In genomic region chr17:79952265-79952877, GRCh38 we compare ENCODE assay signal across 16 cellular contexts.
A peak's percentile ranks its signal among the peaks of the same experiment; 100 is the strongest.
DNase-seq lines count a peak whose midpoint lies in the region; FAIRE-seq and TF ChIP-seq lines count a peak whose summit lies in the region.
"Had no signal": no experiment of that assay in that cellular context is flagged by ENCODE, and none has a peak within 500 bp of the region (broad histone marks: within the 10 kb centered on the region; RNA-seq: fewer than 3 reads in every experiment).

No MANE protein-coding gene starts in this region.

- H3K4me3 Mint-ChIP-seq in brain: peak overlapping the region; percentile 47 to 84 (median 79)
- H3K4me3 Mint-ChIP-seq: activated CD4-positive, alpha-beta memory T cell treated with anti-CD3 and anti-CD28 coated beads for 36 hours; CD8-positive, alpha-beta memory T cell; naive thymus-derived CD8-positive, alpha-beta T cell; stimulated activated memory B cell treated with anti-CD40 and anti-IgM and Interleukin-4, amounts not matched to agents 10 μg/mL and 1 μg/mL and 100 μg/mL, for 72 hours; T-helper 1 cell treated with Interleukin-12 subunit alpha and Interleukin-12 subunit beta and Interleukin-4 antibody, amounts not matched to agents 30 μg/mL and 1 μg/mL, for 36 hours had no signal

- H3K4me1 ChIP-seq in HUES48 (ENCODE audit: control insufficient read depth, insufficient read depth, low read length): peaks cover 59% of the 10 kb centered on the region
- H3K4me1 ChIP-seq in stomach: peaks cover 24 to 31% (median 28%) of the 10 kb centered on the region in 4 donors

- no peak for TF ChIP-seq EP300 in stomach (IDR thresholded peaks at IDR 0.05)

- whole genome bisulfite sequencing in stomach, 5 donors: 70 to 90% (median 78%) methylated on average over 24 to 36 of the region's 36 CpGs

- intact Hi-C loops in stomach (cut with DNase I; ENCODE audit: low total_unique reads): no loop called here

- H3K4me1 Mint-ChIP-seq in brain: peaks cover 98% of the 10 kb centered on the region
- H3K4me1 Mint-ChIP-seq: CD8-positive, alpha-beta memory T cell had no signal

- H3K9me3 Mint-ChIP-seq in brain: no peaks in the 10 kb centered on the region
- H3K9me3 Mint-ChIP-seq: activated CD4-positive, alpha-beta memory T cell treated with anti-CD3 and anti-CD28 coated beads for 36 hours; CD8-positive, alpha-beta memory T cell; naive thymus-derived CD8-positive, alpha-beta T cell; stimulated activated memory B cell treated with anti-CD40 and anti-IgM and Interleukin-4, amounts not matched to agents 10 μg/mL and 1 μg/mL and 100 μg/mL, for 72 hours; T-helper 1 cell treated with Interleukin-12 subunit alpha and Interleukin-12 subunit beta and Interleukin-4 antibody, amounts not matched to agents 30 μg/mL and 1 μg/mL, for 36 hours had no signal

- 0 out of 2 replicates have a peak overlapping the region, but pooled peaks have one; percentile 10 for H3K9ac ChIP-seq in HUES48 (ENCODE audit: low read depth, low read length)

- peaks cover 7% of the 10 kb centered on the region for H3K36me3 Mint-ChIP-seq in brain
- H3K36me3 Mint-ChIP-seq: activated CD4-positive, alpha-beta memory T cell treated with anti-CD3 and anti-CD28 coated beads for 36 hours; stimulated activated memory B cell treated with anti-CD40 and anti-IgM and Interleukin-4, amounts not matched to agents 10 μg/mL and 1 μg/mL and 100 μg/mL, for 72 hours had no signal

- H3K27me3 Mint-ChIP-seq in brain: no peaks in the 10 kb centered on the region
- H3K27me3 Mint-ChIP-seq: naive thymus-derived CD8-positive, alpha-beta T cell had no signal

- DNase-seq in mesenteric fat pad (ENCODE audit: low spot score): peak; percentile 87
- no peak for DNase-seq in stomach
- DNase-seq in NCI-H1417 treated with DMSO at 0.1 percent for 48 hours (lab: John Stamatoyannopoulos, UW): no peak
- no peak for DNase-seq in NCI-H2081 (lab: John Stamatoyannopoulos, UW)
- no peak for DNase-seq in stimulated activated CD4-positive, alpha-beta T cell treated with anti-CD3 and anti-CD28 coated beads, Interleukin-4, amount 100 ng/mL, for 1 hour
- DNase-seq in HTR-8/SVneo (ENCODE audit: insufficient read length, low spot score): no peak
- DNase-seq: activated CD4-positive, alpha-beta memory T cell treated with anti-CD3 and anti-CD28 coated beads for 36 hours; activated gamma-delta T cell treated with Interleukin-2 at 50 U/mL for 16 hours; naive thymus-derived CD8-positive, alpha-beta T cell; stimulated activated CD4-positive, alpha-beta T cell treated with anti-CD3 and anti-CD28 coated beads, Interleukin-1b, Interleukin-23, amount 100 ng/mL, for 48 hours had no signal

- H3K9me3 ChIP-seq in HUES48 (ENCODE audit: control insufficient read depth, insufficient read depth, low read length): no peaks in the 10 kb centered on the region
- H3K9me3 ChIP-seq in stomach: no peaks in the 10 kb centered on the region

- no peak for TF ChIP-seq CTCF in brain (conservative IDR thresholded peaks at IDR 0.05)
- TF ChIP-seq CTCF in stomach (IDR thresholded peaks at IDR 0.05): no peak

- H3K27ac ChIP-seq in HUES48 (ENCODE audit: low read depth, low read length) (peak overlapping the region; percentile 96), stomach (peak overlapping the region; percentile 62 to 80 (median 79))

- H3K36me3 ChIP-seq in HUES48 (ENCODE audit: control insufficient read depth, insufficient read depth, low read length) (peaks cover 13% of the 10 kb centered on the region), stomach (peaks cover 8 to 32% (median 26%) of the 10 kb centered on the region in 4 donors)

- H3K4me3 ChIP-seq in HUES48 (ENCODE audit: low read depth, low read length) (no peak overlapping the region), stomach (no peak overlapping the region)

- FAIRE-seq in HTR-8/SVneo (lab: Jason Lieb, UNC): no peak
- FAIRE-seq: islet of Langerhans had no signal

- no peak for TF ChIP-seq POLR2A in stomach (IDR thresholded peaks at IDR 0.05)

- H3K27ac Mint-ChIP-seq in brain: peak overlapping the region; percentile 93 to 98 (median 97)
- H3K27ac Mint-ChIP-seq: activated CD4-positive, alpha-beta memory T cell treated with anti-CD3 and anti-CD28 coated beads for 36 hours; CD8-positive, alpha-beta memory T cell; naive thymus-derived CD8-positive, alpha-beta T cell; T-helper 1 cell treated with Interleukin-12 subunit alpha and Interleukin-12 subunit beta and Interleukin-4 antibody, amounts not matched to agents 30 μg/mL and 1 μg/mL, for 36 hours had no signal

- H3K27me3 ChIP-seq in HUES48 (ENCODE audit: control insufficient read depth, insufficient read depth, low read length) (no peaks in the 10 kb centered on the region), stomach (no peaks in the 10 kb centered on the region)
